ENCODE assay signal across 1 cellular context in the genomic region with DNA sequence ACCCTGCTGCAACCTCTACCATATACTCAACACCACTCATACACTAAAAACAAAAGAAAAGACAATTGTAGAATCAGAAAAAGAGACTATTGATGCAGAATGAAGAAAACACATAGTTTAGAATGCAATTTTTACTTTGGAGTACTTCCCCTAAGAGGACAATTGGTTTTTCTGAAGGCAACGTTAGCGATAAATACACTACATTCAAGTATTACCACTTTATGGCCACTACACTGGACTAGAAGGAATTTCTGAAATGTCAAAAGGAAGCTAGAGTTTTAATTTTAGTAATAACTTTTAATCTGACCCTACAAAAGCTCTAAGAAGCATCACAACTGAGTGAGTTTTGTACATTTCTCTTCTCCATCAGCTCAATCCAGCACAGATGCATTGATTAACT.
TF ChIP-seq lines count a peak whose summit lies in the region.

No MANE protein-coding gene starts in this region.

TF ChIP-seq in A549, 52 proteins besides CTCF, POLR2A, EP300 and RAD21 (continued from another document):
- TF ChIP-seq, protein P1, sequence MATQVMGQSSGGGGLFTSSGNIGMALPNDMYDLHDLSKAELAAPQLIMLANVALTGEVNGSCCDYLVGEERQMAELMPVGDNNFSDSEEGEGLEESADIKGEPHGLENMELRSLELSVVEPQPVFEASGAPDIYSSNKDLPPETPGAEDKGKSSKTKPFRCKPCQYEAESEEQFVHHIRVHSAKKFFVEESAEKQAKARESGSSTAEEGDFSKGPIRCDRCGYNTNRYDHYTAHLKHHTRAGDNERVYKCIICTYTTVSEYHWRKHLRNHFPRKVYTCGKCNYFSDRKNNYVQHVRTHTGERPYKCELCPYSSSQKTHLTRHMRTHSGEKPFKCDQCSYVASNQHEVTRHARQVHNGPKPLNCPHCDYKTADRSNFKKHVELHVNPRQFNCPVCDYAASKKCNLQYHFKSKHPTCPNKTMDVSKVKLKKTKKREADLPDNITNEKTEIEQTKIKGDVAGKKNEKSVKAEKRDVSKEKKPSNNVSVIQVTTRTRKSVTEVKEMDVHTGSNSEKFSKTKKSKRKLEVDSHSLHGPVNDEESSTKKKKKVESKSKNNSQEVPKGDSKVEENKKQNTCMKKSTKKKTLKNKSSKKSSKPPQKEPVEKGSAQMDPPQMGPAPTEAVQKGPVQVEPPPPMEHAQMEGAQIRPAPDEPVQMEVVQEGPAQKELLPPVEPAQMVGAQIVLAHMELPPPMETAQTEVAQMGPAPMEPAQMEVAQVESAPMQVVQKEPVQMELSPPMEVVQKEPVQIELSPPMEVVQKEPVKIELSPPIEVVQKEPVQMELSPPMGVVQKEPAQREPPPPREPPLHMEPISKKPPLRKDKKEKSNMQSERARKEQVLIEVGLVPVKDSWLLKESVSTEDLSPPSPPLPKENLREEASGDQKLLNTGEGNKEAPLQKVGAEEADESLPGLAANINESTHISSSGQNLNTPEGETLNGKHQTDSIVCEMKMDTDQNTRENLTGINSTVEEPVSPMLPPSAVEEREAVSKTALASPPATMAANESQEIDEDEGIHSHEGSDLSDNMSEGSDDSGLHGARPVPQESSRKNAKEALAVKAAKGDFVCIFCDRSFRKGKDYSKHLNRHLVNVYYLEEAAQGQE (IDR thresholded peaks at IDR 0.05) = no peak
- TF ChIP-seq SREBF2 (IDR thresholded peaks at IDR 0.05) (no peak), HOXB13 (CRISPR knock-in tag; IDR thresholded peaks at IDR 0.05; ENCODE audit: low read depth) (no peak), ESRRA (IDR thresholded peaks at IDR 0.05; ENCODE audit: borderline replicate concordance, low read length) (no peak), CEBPB (IDR thresholded peaks at IDR 0.05) (no peak), BHLHE40 (IDR thresholded peaks at IDR 0.05; ENCODE audit: low read depth, low read length) (no peak), SMC3 (IDR thresholded peaks at IDR 0.05) (no peak), FOSL2 (IDR thresholded peaks at IDR 0.05) (no peak), FOSL2 (CRISPR knock-in tag; IDR thresholded peaks at IDR 0.05) (no peak), ELK1 (IDR thresholded peaks at IDR 0.05; ENCODE audit: low read depth, low read length) (no peak), KDM1A (IDR thresholded peaks at IDR 0.05; ENCODE audit: low read depth) (no peak), KDM5A (IDR thresholded peaks at IDR 0.05) (no peak)
TF ChIP-seq in A549: peak in this region for 0.
